5 cellular contexts compared by ENCODE assay signal in the genomic region with DNA sequence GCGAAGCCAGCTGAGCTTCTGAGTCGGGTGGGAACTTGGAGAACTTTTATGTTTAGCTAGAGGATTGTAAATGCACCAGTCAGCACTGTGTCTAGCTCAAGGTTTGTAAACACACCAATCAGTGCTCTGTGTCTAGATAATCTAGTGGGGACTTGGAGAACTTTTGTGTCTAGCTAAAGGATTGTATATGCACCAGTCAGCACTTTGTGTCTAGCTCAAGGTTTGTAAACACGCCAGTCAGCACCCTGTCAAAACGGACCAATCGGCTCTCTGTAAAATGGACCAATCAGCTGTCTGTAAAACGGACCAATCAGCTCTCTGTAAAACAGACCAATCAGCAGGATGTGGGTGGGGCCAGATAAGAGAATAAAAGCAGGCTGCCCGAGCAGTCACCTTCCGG.
DNase-seq lines count a peak whose midpoint lies in the region; ATAC-seq, FAIRE-seq and TF ChIP-seq lines count a peak whose summit lies in the region.
"Not testable (repeated sequence)": the region's sequence is repeated elsewhere in the genome, so short reads cannot be mapped to it uniquely, and the experiment has no call there.

No MANE protein-coding gene starts in this region.

- H3K27ac ChIP-seq in IMR-90 (ENCODE audit: insufficient read depth, low read length); testis: not testable (repeated sequence)

- H2BK5ac ChIP-seq in IMR-90 (ENCODE audit: low read depth, low read length, poor library complexity, severe bottlenecking) = not testable (repeated sequence)

- H2BK20ac ChIP-seq in IMR-90 (ENCODE audit: low read depth, low read length) = not testable (repeated sequence)

- H3K36me3 Mint-ChIP-seq in immature natural killer cell = peaks cover 39 to 50% (median 39%) of the 10 kb centered on the region in 3 donors
- H3K36me3 Mint-ChIP-seq in natural killer cell = not testable (repeated sequence)

- not testable (repeated sequence) for H3K27me3 ChIP-seq in IMR-90 (ENCODE audit: control insufficient read depth, insufficient read depth, low read length); bronchial epithelial cell (ENCODE audit: control insufficient read depth, insufficient read depth, low read length); testis

- not testable (repeated sequence) for H3K9me1 ChIP-seq in IMR-90 (ENCODE audit: insufficient read depth, low read length)

- H3K23ac ChIP-seq in IMR-90 (ENCODE audit: low read depth, low read length) = not testable (repeated sequence)

- H3K56ac ChIP-seq in IMR-90 (ENCODE audit: extremely low read depth, insufficient read depth, low read length) = not testable (repeated sequence)

- not testable (repeated sequence) for H4K91ac ChIP-seq in IMR-90 (ENCODE audit: insufficient read depth, low read depth, low read length)

- H3K4me1 Mint-ChIP-seq in immature natural killer cell (peaks cover 6 to 11% of the 10 kb centered on the region in 2 donors), natural killer cell (peaks cover 10 to 12% of the 10 kb centered on the region in 2 donors)

- 85% methylated on average over 6 of the region's 8 CpGs; no CpG with 5 or more reads in 1 of the 2 experiments for WGBS in IMR-90 (ENCODE audit: extremely low coverage in 2 of 2, insufficient read length in 1 of 2), 2 experiments
- WGBS in testis, 2 donors = 83 to 87% methylated on average over 8 of the region's 8 CpGs

- DNase-seq in IMR-90; bronchial epithelial cell (ENCODE audit: low read depth); natural killer cell: not testable (repeated sequence)
- DNase-seq in immature natural killer cell (peak in 1 of 3 donors; percentile 10), testis (peak; percentile 69)

- H3K9ac ChIP-seq in IMR-90 (ENCODE audit: low read depth, low read length) = not testable (repeated sequence)

- not testable (repeated sequence) for H3K9me3 Mint-ChIP-seq in immature natural killer cell, natural killer cell

- not testable (repeated sequence) for H2AK9ac ChIP-seq in IMR-90 (replicated peaks; ENCODE audit: low read depth, low read length, poor library complexity)

- H3K79me1 ChIP-seq in IMR-90 (ENCODE audit: low read depth in 1 of 2, low read length in 2 of 2) = not testable (repeated sequence)

- H3K9me3 ChIP-seq in IMR-90 (ENCODE audit: control insufficient read depth, insufficient read depth, low read length); testis: not testable (repeated sequence)

- not testable (repeated sequence) for H2AFZ ChIP-seq in IMR-90 (replicated peaks; ENCODE audit: low read length, poor library complexity)

- H3K4me2 ChIP-seq in IMR-90 (ENCODE audit: low read depth, low read length) = not testable (repeated sequence)

- not testable (repeated sequence) for H3K14ac ChIP-seq in IMR-90 (replicated peaks; ENCODE audit: low read depth, low read length)

- intact Hi-C loops in IMR-90 (cut with micrococcal nuclease); natural killer cell (cut with micrococcal nuclease); testis (cut with DNase I; ENCODE audit: low total_unique reads): not testable (repeated sequence)

- not testable (repeated sequence) for H3K4ac ChIP-seq in IMR-90 (ENCODE audit: low read depth, low read length)

- H2BK120ac ChIP-seq in IMR-90 (ENCODE audit: low read depth, low read length) = not testable (repeated sequence)

- POLR2A ChIA-PET in IMR-90 (lab: Charles Lee; ENCODE audit: unreplicated experiment) = not testable (repeated sequence)

- not testable (repeated sequence) for H2AK5ac ChIP-seq in IMR-90 (ENCODE audit: low read depth, low read length)

- H3K27me3 Mint-ChIP-seq in immature natural killer cell (ENCODE audit: low read depth in 3 of 3); natural killer cell (ENCODE audit: low read depth in 2 of 2): not testable (repeated sequence)

- H3K4me3 ChIP-seq in IMR-90 (ENCODE audit: insufficient read depth, low read depth, low read length); bronchial epithelial cell (ENCODE audit: low read depth, low read length): not testable (repeated sequence)
- peak overlapping the region; percentile 28 to 32 for H3K4me3 ChIP-seq in testis

- not testable (repeated sequence) for ATAC-seq in IMR-90 (ENCODE audit: low read depth)
- ATAC-seq in natural killer cell = peak in 1 of 3 donors; percentile 40

- in situ Hi-C loops in IMR-90 (cut with MboI; ENCODE audit: low sequenced_read_pairs) = not testable (repeated sequence)

- TF ChIP-seq POLR2A in IMR-90 (IDR thresholded peaks at IDR 0.05; ENCODE audit: low read depth, low read length); testis (IDR thresholded peaks at IDR 0.05): not testable (repeated sequence)

- BruUV-seq in IMR-90 (replicated peaks; lab: Mats Ljungman, UMichigan) = not testable (repeated sequence)

- H3K27ac Mint-ChIP-seq in immature natural killer cell (peak overlapping the region in 4 of 6 donors; percentile 31 to 78 (median 54)), natural killer cell (peak overlapping the region; percentile 55 to 59)

- peak overlapping the region; percentile 63 to 84 (median 76) for H3K4me3 Mint-ChIP-seq in immature natural killer cell
- H3K4me3 Mint-ChIP-seq in natural killer cell = peak overlapping the region; percentile 81

- FAIRE-seq in bronchial epithelial cell (lab: Jason Lieb, UNC) = peak; percentile 28

- not testable (repeated sequence) for TF ChIP-seq CTCF in IMR-90 (conservative IDR thresholded peaks at IDR 0.05; ENCODE audit: low read depth, low read length); bronchial epithelial cell (IDR thresholded peaks at IDR 0.05; ENCODE audit: insufficient read depth, low read length, severe bottlenecking); natural killer cell (IDR thresholded peaks at IDR 0.05); testis (IDR thresholded peaks at IDR 0.05)

- dilution Hi-C loops in IMR-90 (cut with HindIII; ENCODE audit: low sequenced_read_pairs, unreplicated experiment) = loop anchor here (25.0 kb wide), 1 partner anchor 450 kb away; no protein-coding TSS in a partner anchor

- not testable (repeated sequence) for H4K5ac ChIP-seq in IMR-90 (ENCODE audit: low read depth, low read length)

- not testable (repeated sequence) for H3K18ac ChIP-seq in IMR-90 (ENCODE audit: low read depth, low read length)

- CTCF ChIA-PET in IMR-90 (lab: Yijun Ruan, JAX) = interaction anchor here (1.3 kb wide), 1 partner anchor 14 kb away, joined by 3 read pairs; no protein-coding TSS in a partner anchor

- TF ChIP-seq RAD21 in IMR-90 (IDR thresholded peaks at IDR 0.05; ENCODE audit: low read length) = not testable (repeated sequence)

- H3K36me3 ChIP-seq in IMR-90 (ENCODE audit: control insufficient read depth, insufficient read depth, low read length); bronchial epithelial cell (ENCODE audit: control insufficient read depth, insufficient read depth, low read length); testis (ENCODE audit: low read depth, missing control alignments): not testable (repeated sequence)

- H4K20me1 ChIP-seq in IMR-90 (ENCODE audit: insufficient read depth, low read length) = not testable (repeated sequence)

- not testable (repeated sequence) for H4K8ac ChIP-seq in IMR-90 (ENCODE audit: low read depth in 2 of 2, low read length in 2 of 2)

- H3K4me1 ChIP-seq in IMR-90 (ENCODE audit: control insufficient read depth, insufficient read depth, low read length); testis: not testable (repeated sequence)

- H2BK15ac ChIP-seq in IMR-90 (ENCODE audit: low read depth, low read length) = not testable (repeated sequence)

TF ChIP-seq in IMR-90, 13 proteins besides CTCF, POLR2A, EP300 and RAD21:
- peak; percentile 50 for TF ChIP-seq MAFK (IDR thresholded peaks at IDR 0.05; ENCODE audit: low read depth, low read length)
